12 cellular contexts compared by ENCODE assay signal in genomic region chr3:123082370-123083065, GRCh38. TPM values are rescaled to one million over a fixed set of nuclear protein-coding genes. Genes with fewer than 3 reads are reported as not detected.
DNase-seq lines count a peak whose midpoint lies in the region; ATAC-seq, FAIRE-seq and TF ChIP-seq lines count a peak whose summit lies in the region.
"Had no signal": no experiment of that assay in that cellular context is flagged by ENCODE, and none has a peak within 500 bp of the region (broad histone marks: within the 10 kb centered on the region; RNA-seq: fewer than 3 reads in every experiment).

No MANE protein-coding gene starts in this region.

- H3K4me3 ChIP-seq in WERI-Rb-1 (ENCODE audit: low read depth, low read length) (no peak overlapping the region), gastrocnemius medialis (no peak overlapping the region), left lung (no peak overlapping the region)

- H3K27ac ChIP-seq in WERI-Rb-1 (peak overlapping the region; percentile 77), gastrocnemius medialis (peak overlapping the region in 3 of 4 donors; percentile 18 to 52 (median 47)), left lung (peak overlapping the region in 1 of 2 donors; percentile 11)

- no peak for TF ChIP-seq POLR2A in gastrocnemius medialis (IDR thresholded peaks at IDR 0.05)

- DNase-seq in activated CD8-positive, alpha-beta memory T cell treated with anti-CD3 and anti-CD28 coated beads, Interleukin-2, amount 10 ng/mL, durations not matched to agents 7 days and 5 days, result no peak
- no peak for DNase-seq in activated CD8-positive, alpha-beta memory T cell treated with anti-CD3 and anti-CD28 coated beads for 24 hours
- DNase-seq in WERI-Rb-1 (no peak), gastrocnemius medialis (no peak), D721Med (ENCODE audit: insufficient read length, low spot score) (no peak), left lung (no peak)
- DNase-seq in stimulated activated CD8-positive, alpha-beta memory T cell treated with anti-CD3 and anti-CD28 coated beads, Interleukin-4, amount 100 ng/mL, for 48 hours, result no peak
- DNase-seq: 8988T; activated naive CD4-positive, alpha-beta T cell treated with anti-CD3 and anti-CD28 coated beads for 36 hours; NCI-H2107; stimulated activated CD4-positive, alpha-beta T cell treated with anti-CD3 and anti-CD28 coated beads, Interleukin-4, amount 100 ng/mL, for 4 hours had no signal

- H3K9me3 ChIP-seq in WERI-Rb-1 (ENCODE audit: severe bottlenecking) (no peaks in the 10 kb centered on the region), gastrocnemius medialis (no peaks in the 10 kb centered on the region), left lung (no peaks in the 10 kb centered on the region)

- in situ Hi-C loops in gastrocnemius medialis (cut with MboI; ENCODE audit: low sequenced_read_pairs in 4 of 4), result no loop called here

- H3K4me1 Mint-ChIP-seq in activated CD8-positive, alpha-beta memory T cell treated with anti-CD3 and anti-CD28 coated beads, Interleukin-2, amount 10 ng/mL, durations not matched to agents 7 days and 5 days, result peaks cover 34% of the 10 kb centered on the region

- H3K9me3 Mint-ChIP-seq in activated CD8-positive, alpha-beta memory T cell treated with anti-CD3 and anti-CD28 coated beads, Interleukin-2, amount 10 ng/mL, durations not matched to agents 7 days and 5 days (ENCODE audit: low read depth), result no peaks in the 10 kb centered on the region
- H3K9me3 Mint-ChIP-seq: activated naive CD4-positive, alpha-beta T cell treated with anti-CD3 and anti-CD28 coated beads for 36 hours had no signal

- H3K4me1 ChIP-seq in gastrocnemius medialis, result peaks cover 20 to 25% of the 10 kb centered on the region in 2 donors
- peaks cover 40 to 55% of the 10 kb centered on the region in 2 donors for H3K4me1 ChIP-seq in left lung

- no peak overlapping the region for H3K4me3 Mint-ChIP-seq in activated CD8-positive, alpha-beta memory T cell treated with anti-CD3 and anti-CD28 coated beads, Interleukin-2, amount 10 ng/mL, durations not matched to agents 7 days and 5 days
- H3K4me3 Mint-ChIP-seq: activated naive CD4-positive, alpha-beta T cell treated with anti-CD3 and anti-CD28 coated beads for 36 hours had no signal

- no peak for FAIRE-seq in D721Med (lab: Jason Lieb, UNC)

- H3K27me3 Mint-ChIP-seq in activated CD8-positive, alpha-beta memory T cell treated with anti-CD3 and anti-CD28 coated beads, Interleukin-2, amount 10 ng/mL, durations not matched to agents 7 days and 5 days, result no peaks in the 10 kb centered on the region

- CTCF ChIA-PET in activated CD8-positive, alpha-beta memory T cell treated with anti-CD3 and anti-CD28 coated beads, Interleukin-2, amount 10 ng/mL, durations not matched to agents 7 days and 5 days (lab: Charles Lee), result interaction anchor here (0.6 kb wide), 1 partner anchor 174 kb away, joined by 3 read pairs; no protein-coding TSS in a partner anchor

- no peaks in the 10 kb centered on the region for H3K36me3 Mint-ChIP-seq in activated CD8-positive, alpha-beta memory T cell treated with anti-CD3 and anti-CD28 coated beads, Interleukin-2, amount 10 ng/mL, durations not matched to agents 7 days and 5 days

- TF ChIP-seq CTCF in WERI-Rb-1 (IDR thresholded peaks at IDR 0.05; ENCODE audit: low read depth, low read length) (no peak), gastrocnemius medialis (IDR thresholded peaks at IDR 0.05 in 4 of 5, conservative IDR thresholded peaks at IDR 0.05 in 1 of 5) (no peak), D721Med (IDR thresholded peaks at IDR 0.05; ENCODE audit: insufficient read depth, missing control alignments) (no peak), left lung (IDR thresholded peaks at IDR 0.05) (no peak)

- H3K27me3 ChIP-seq in WERI-Rb-1 (ENCODE audit: insufficient read depth, low read depth, severe bottlenecking), result no peaks in the 10 kb centered on the region
- H3K27me3 ChIP-seq in gastrocnemius medialis, result no peaks in the 10 kb centered on the region
- no peaks in the 10 kb centered on the region for H3K27me3 ChIP-seq in left lung

- peaks cover 6% of the 10 kb centered on the region for H3K36me3 ChIP-seq in WERI-Rb-1
- no peaks in the 10 kb centered on the region for H3K36me3 ChIP-seq in gastrocnemius medialis
- H3K36me3 ChIP-seq in left lung, result no peaks in the 10 kb centered on the region

- intact Hi-C loops in gastrocnemius medialis (cut with DNase I; ENCODE audit: low total_unique reads) (no loop called here), left lung (cut with DNase I) (no loop called here)

- ATAC-seq in activated CD8-positive, alpha-beta memory T cell treated with anti-CD3 and anti-CD28 coated beads, Interleukin-2, amount 10 ng/mL, durations not matched to agents 7 days and 5 days, result peak; percentile 33
- ATAC-seq in HG02870 (IDR thresholded peaks at IDR 0.05; ENCODE audit: unreplicated experiment) (peak; percentile 55), gastrocnemius medialis (peak in 1 of 2 donors; percentile 31), left lung (no peak)

- peak overlapping the region; percentile 11 for H3K27ac Mint-ChIP-seq in activated CD8-positive, alpha-beta memory T cell treated with anti-CD3 and anti-CD28 coated beads, Interleukin-2, amount 10 ng/mL, durations not matched to agents 7 days and 5 days
- H3K27ac Mint-ChIP-seq: activated naive CD4-positive, alpha-beta T cell treated with anti-CD3 and anti-CD28 coated beads for 36 hours had no signal

RNA-seq across cellular contexts. Expression of gene PDIA5, which starts 15.7 kb away (rescaled TPM):
- total RNA-seq in activated CD8-positive, alpha-beta memory T cell treated with anti-CD3 and anti-CD28 coated beads, Interleukin-2, amount 10 ng/mL, durations not matched to agents 7 days and 5 days, result 10 to 100 TPM in 1 of 2 experiments, 1 to 10 TPM in 1; 9.4 to 11.1 TPM
- total RNA-seq in gastrocnemius medialis (1 to 10 TPM; 2.3 to 4.2 (median 3.0) TPM), left lung (10 to 100 TPM; 30.3 to 44.8 TPM)

RNA-seq across cellular contexts. Expression of gene SEMA5B, which starts 55.0 kb away (rescaled TPM):
- not detected for total RNA-seq in activated CD8-positive, alpha-beta memory T cell treated with anti-CD3 and anti-CD28 coated beads, Interleukin-2, amount 10 ng/mL, durations not matched to agents 7 days and 5 days
- total RNA-seq in gastrocnemius medialis, result under 1 TPM in 2 of 4 donors, not detected in 2; 0.10 to 0.26 TPM
- under 1 TPM; 0.61 to 0.89 TPM for total RNA-seq in left lung
- total RNA-seq: activated naive CD4-positive, alpha-beta T cell treated with anti-CD3 and anti-CD28 coated beads for 36 hours had no signal
